ENCODE assay signal across 11 cellular contexts in the genomic region with DNA sequence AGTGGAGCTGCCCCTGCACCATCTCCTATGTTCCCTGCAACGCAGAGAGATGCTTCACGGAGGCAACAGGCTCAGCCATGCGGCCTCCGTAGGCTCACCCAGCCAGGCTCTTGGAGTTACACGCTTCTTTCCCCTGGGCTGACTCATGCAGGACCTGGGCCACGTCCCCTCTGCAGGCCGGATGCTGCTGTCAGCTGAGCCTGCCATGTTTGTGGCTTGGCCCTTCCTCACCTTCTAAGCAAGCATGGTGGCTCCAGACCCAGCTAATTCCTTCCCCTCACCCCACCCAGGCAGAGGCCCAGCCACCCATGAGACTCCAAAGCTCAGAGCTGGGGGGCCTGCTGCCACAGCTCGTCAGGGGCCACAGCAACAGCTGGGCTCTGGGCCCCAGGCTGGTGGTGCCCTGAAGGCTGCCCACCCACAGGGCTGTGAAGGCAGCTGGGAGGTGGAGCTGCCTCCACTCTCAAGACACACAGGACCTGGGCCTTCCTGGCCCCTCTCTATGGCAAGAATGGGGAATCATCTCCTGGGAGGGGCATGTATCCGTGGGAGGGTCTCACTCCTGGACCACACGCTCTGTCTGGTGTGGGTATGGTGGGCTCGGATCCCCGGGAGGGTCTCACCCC.
A peak's percentile ranks its signal among the peaks of the same experiment; 100 is the strongest.
DNase-seq lines count a peak whose midpoint lies in the region; ATAC-seq and TF ChIP-seq lines count a peak whose summit lies in the region.
"Had no signal": no experiment of that assay in that cellular context is flagged by ENCODE, and none has a peak within 500 bp of the region (broad histone marks: within the 10 kb centered on the region; RNA-seq: fewer than 3 reads in every experiment).

No MANE protein-coding gene starts in this region.

- no peaks in the 10 kb centered on the region for H3K9me3 ChIP-seq in CD8-positive, alpha-beta memory T cell (ENCODE audit: low read length)
- H3K9me3 ChIP-seq in IMR-90 (ENCODE audit: control insufficient read depth, insufficient read depth, low read length), result no peaks in the 10 kb centered on the region
- no peaks in the 10 kb centered on the region for H3K9me3 ChIP-seq in naive thymus-derived CD4-positive, alpha-beta T cell (ENCODE audit: control insufficient read depth in 2 of 3, low read length in 3 of 3)
- H3K9me3 ChIP-seq: prostate gland had no signal

- no peaks in the 10 kb centered on the region for H3K27me3 ChIP-seq in CD8-positive, alpha-beta memory T cell (ENCODE audit: insufficient read depth, low read length, poor library complexity, severe bottlenecking)
- H3K27me3 ChIP-seq in IMR-90 (ENCODE audit: control insufficient read depth, insufficient read depth, low read length), result no peaks in the 10 kb centered on the region
- no peaks in the 10 kb centered on the region for H3K27me3 ChIP-seq in naive thymus-derived CD4-positive, alpha-beta T cell (ENCODE audit: control insufficient read depth in 2 of 2, insufficient read depth in 2 of 2, low read length in 2 of 2)

- H2AK9ac ChIP-seq in IMR-90 (replicated peaks; ENCODE audit: low read depth, low read length, poor library complexity), result peak overlapping the region; percentile 71

- H3K36me3 Mint-ChIP-seq in CD8-positive, alpha-beta memory T cell, result peaks cover 8 to 74% (median 8%) of the 10 kb centered on the region in 3 donors
- peaks cover 4 to 43% (median 19%) of the 10 kb centered on the region in 5 donors for H3K36me3 Mint-ChIP-seq in naive thymus-derived CD4-positive, alpha-beta T cell

- TF ChIP-seq RAD21 in IMR-90 (IDR thresholded peaks at IDR 0.05; ENCODE audit: low read length), result 0 out of 2 replicates have a peak, but pooled peaks have one; percentile 2

- in situ Hi-C loops in IMR-90 (cut with MboI; ENCODE audit: low sequenced_read_pairs) (no loop called here), astrocyte of the spinal cord (cut with HindIII; ENCODE audit: low sequenced_read_pairs) (no loop called here)

- intact Hi-C loops in IMR-90 (cut with micrococcal nuclease), result no loop called here
- intact Hi-C loops in naive thymus-derived CD4-positive, alpha-beta T cell (cut with micrococcal nuclease), result no loop called here

- TF ChIP-seq POLR2A in IMR-90 (IDR thresholded peaks at IDR 0.05; ENCODE audit: low read depth, low read length), result no peak

- TF ChIP-seq CTCF in IMR-90 (conservative IDR thresholded peaks at IDR 0.05; ENCODE audit: low read depth, low read length) (no peak), astrocyte of the spinal cord (IDR thresholded peaks at IDR 0.05; ENCODE audit: low read depth, low read length) (no peak)

- no peak overlapping the region; the same call in 1 of the 2 replicates for H2BK20ac ChIP-seq in IMR-90 (ENCODE audit: low read depth, low read length)

- dilution Hi-C loops in IMR-90 (cut with HindIII; ENCODE audit: low sequenced_read_pairs, unreplicated experiment), result no loop called here

- no peaks in the 10 kb centered on the region; the same call in 1 of the 2 replicates for H4K20me1 ChIP-seq in IMR-90 (ENCODE audit: insufficient read depth, low read length)

- H3K9me3 Mint-ChIP-seq in CD8-positive, alpha-beta memory T cell, result no peaks in the 10 kb centered on the region
- peaks cover 0 to 12% (median 0%) of the 10 kb centered on the region in 11 donors for H3K9me3 Mint-ChIP-seq in naive thymus-derived CD4-positive, alpha-beta T cell
- H3K9me3 Mint-ChIP-seq: type B pancreatic cell had no signal

- no peak overlapping the region for H3K23ac ChIP-seq in IMR-90 (ENCODE audit: low read depth, low read length)

- H4K5ac ChIP-seq in IMR-90 (ENCODE audit: low read depth, low read length), result no peak overlapping the region

- H3K56ac ChIP-seq in IMR-90 (ENCODE audit: extremely low read depth, insufficient read depth, low read length), result no peak overlapping the region

- BruUV-seq in IMR-90 (replicated peaks; lab: Mats Ljungman, UMichigan), result no TSS peak

- peak overlapping the region in 6 of 8 donors; percentile 70 to 90 (median 80) for H3K27ac Mint-ChIP-seq in CD8-positive, alpha-beta memory T cell
- H3K27ac Mint-ChIP-seq in naive thymus-derived CD4-positive, alpha-beta T cell, result peak overlapping the region in 6 of 9 donors; percentile 36 to 91 (median 72)
- H3K27ac Mint-ChIP-seq: type B pancreatic cell had no signal

- peaks cover 0 to 5% of the 10 kb centered on the region in 2 experiments; a peak in 2 of 4 replicates for H3K79me1 ChIP-seq in IMR-90 (ENCODE audit: low read depth in 1 of 2, low read length in 2 of 2)

- H3K4me2 ChIP-seq in IMR-90 (ENCODE audit: low read depth, low read length), result no peak overlapping the region

- H3K14ac ChIP-seq in IMR-90 (replicated peaks; ENCODE audit: low read depth, low read length), result 0 out of 2 replicates have a peak overlapping the region, but pooled peaks have one; percentile 14

- H3K4me1 ChIP-seq in CD8-positive, alpha-beta memory T cell (ENCODE audit: insufficient read depth, low read length), result peaks cover 5% of the 10 kb centered on the region
- peaks cover 3% of the 10 kb centered on the region; the same call in 1 of the 2 replicates for H3K4me1 ChIP-seq in IMR-90 (ENCODE audit: control insufficient read depth, insufficient read depth, low read length)
- no peaks in the 10 kb centered on the region for H3K4me1 ChIP-seq in naive thymus-derived CD4-positive, alpha-beta T cell (ENCODE audit: control insufficient read depth in 2 of 2, insufficient read depth in 2 of 2, low read length in 2 of 2)
- H3K4me1 ChIP-seq: prostate gland had no signal

- no peak overlapping the region for H2BK15ac ChIP-seq in IMR-90 (ENCODE audit: low read depth, low read length)

- H3K9me1 ChIP-seq in IMR-90 (ENCODE audit: insufficient read depth, low read length), result peaks cover 24% of the 10 kb centered on the region

- H2BK120ac ChIP-seq in IMR-90 (ENCODE audit: low read depth, low read length), result peak overlapping the region; percentile 55

- ATAC-seq in IMR-90 (ENCODE audit: low read depth) (peak; percentile 75), HG03025 (IDR thresholded peaks at IDR 0.05; ENCODE audit: low FRiP score, unreplicated experiment) (no peak), HG03280 (IDR thresholded peaks at IDR 0.05; ENCODE audit: unreplicated experiment) (no peak)
- ATAC-seq in naive thymus-derived CD4-positive, alpha-beta T cell, result peak; percentile 24

- no peak overlapping the region for H3K4me3 ChIP-seq in CD8-positive, alpha-beta memory T cell (ENCODE audit: low read length)
- no peak overlapping the region for H3K4me3 ChIP-seq in IMR-90 (ENCODE audit: insufficient read depth, low read depth, low read length)
- H3K4me3 ChIP-seq in astrocyte of the spinal cord (ENCODE audit: low read depth, low read length), result no peak overlapping the region
- H3K4me3 ChIP-seq in naive thymus-derived CD4-positive, alpha-beta T cell (ENCODE audit: low read length), result no peak overlapping the region
- H3K4me3 ChIP-seq: prostate gland had no signal

- peak overlapping the region; percentile 34 for H2BK5ac ChIP-seq in IMR-90 (ENCODE audit: low read depth, low read length, poor library complexity, severe bottlenecking)

- peak overlapping the region; percentile 55 for H4K91ac ChIP-seq in IMR-90 (ENCODE audit: insufficient read depth, low read depth, low read length)

- H2AK5ac ChIP-seq in IMR-90 (ENCODE audit: low read depth, low read length), result peak overlapping the region; percentile 91

- 82% methylated on average over 7 of the region's 12 CpGs; no CpG with 5 or more reads in 1 of the 2 experiments for WGBS in IMR-90 (ENCODE audit: extremely low coverage in 2 of 2, insufficient read length in 1 of 2), 2 experiments

- H3K27ac ChIP-seq in CD8-positive, alpha-beta memory T cell (ENCODE audit: low read depth, low read length), result no peak overlapping the region
- H3K27ac ChIP-seq in IMR-90 (ENCODE audit: insufficient read depth, low read length), result no peak overlapping the region
- H3K27ac ChIP-seq in naive thymus-derived CD4-positive, alpha-beta T cell (ENCODE audit: low read depth, low read length), result no peak overlapping the region
- H3K27ac ChIP-seq: prostate gland had no signal

- peaks cover 21% of the 10 kb centered on the region for H3K36me3 ChIP-seq in CD8-positive, alpha-beta memory T cell (ENCODE audit: insufficient read depth, low read length)
- peaks cover 8% of the 10 kb centered on the region for H3K36me3 ChIP-seq in IMR-90 (ENCODE audit: control insufficient read depth, insufficient read depth, low read length)
- peaks cover 0 to 88% (median 7%) of the 10 kb centered on the region in 3 experiments for H3K36me3 ChIP-seq in naive thymus-derived CD4-positive, alpha-beta T cell (ENCODE audit: control insufficient read depth in 2 of 3, insufficient read depth in 3 of 3, low read length in 3 of 3)
- H3K36me3 ChIP-seq: prostate gland had no signal

- DNase-seq in CD8-positive, alpha-beta memory T cell, result no peak
- DNase-seq in IMR-90 (peak; percentile 80), astrocyte of the spinal cord (ENCODE audit: low read depth, low spot score) (peak; percentile 76), COLO668 (lab: John Stamatoyannopoulos, UW; ENCODE audit: unreplicated experiment) (no peak)
- peak in 1 of 9 donors; percentile 18 for DNase-seq in naive thymus-derived CD4-positive, alpha-beta T cell
- DNase-seq: NCI-H446 treated with DMSO at 0.1 percent for 48 hours, SHP77 treated with DMSO at 0.1 percent for 48 hours had no signal

- H2AFZ ChIP-seq in IMR-90 (replicated peaks; ENCODE audit: low read length, poor library complexity), result peak overlapping the region; percentile 5

- peak overlapping the region; percentile 53; the same call in 1 of the 2 replicates for H3K4ac ChIP-seq in IMR-90 (ENCODE audit: low read depth, low read length)

- peaks cover 16 to 44% (median 19%) of the 10 kb centered on the region in 3 donors for H3K4me1 Mint-ChIP-seq in CD8-positive, alpha-beta memory T cell
- H3K4me1 Mint-ChIP-seq in naive thymus-derived CD4-positive, alpha-beta T cell, result peaks cover 14 to 45% (median 25%) of the 10 kb centered on the region in 7 donors

- H3K4me3 Mint-ChIP-seq in CD8-positive, alpha-beta memory T cell, result peak overlapping the region in 1 of 7 donors; percentile 40
- H3K4me3 Mint-ChIP-seq in naive thymus-derived CD4-positive, alpha-beta T cell, result peak overlapping the region in 2 of 10 donors; percentile 25 to 67
- H3K4me3 Mint-ChIP-seq: type B pancreatic cell had no signal

- POLR2A ChIA-PET in CD8-positive, alpha-beta memory T cell (lab: Charles Lee), result interaction anchor here (0.6 kb wide), 1 partner anchor 27 kb away, joined by 5 read pairs; no protein-coding TSS in a partner anchor
- POLR2A ChIA-PET in IMR-90 (lab: Charles Lee; ENCODE audit: unreplicated experiment), result no interaction called here
- POLR2A ChIA-PET in naive thymus-derived CD4-positive, alpha-beta T cell (lab: Charles Lee), result no interaction called here

- H3K18ac ChIP-seq in IMR-90 (ENCODE audit: low read depth, low read length), result no peak overlapping the region

- CTCF ChIA-PET in CD8-positive, alpha-beta memory T cell (lab: Charles Lee), result no interaction called here
- CTCF ChIA-PET in IMR-90 (lab: Yijun Ruan, JAX), result no interaction called here
- CTCF ChIA-PET in naive thymus-derived CD4-positive, alpha-beta T cell (lab: Charles Lee), result no interaction called here

- no peaks in the 10 kb centered on the region for H3K27me3 Mint-ChIP-seq in CD8-positive, alpha-beta memory T cell
- no peaks in the 10 kb centered on the region for H3K27me3 Mint-ChIP-seq in naive thymus-derived CD4-positive, alpha-beta T cell
- H3K27me3 Mint-ChIP-seq: type B pancreatic cell had no signal

- H4K8ac ChIP-seq in IMR-90 (ENCODE audit: low read depth in 2 of 2, low read length in 2 of 2), result peak overlapping the region in 1 of 2 experiments; percentile 51; a peak in 2 of 4 replicates

- no peak overlapping the region for H3K9ac ChIP-seq in IMR-90 (ENCODE audit: low read depth, low read length)

Comparison
In these comparisons a context has a peak if more than half of its experiments do, and no peak if none do; other contexts are left out.
1. DNase-seq: peak in IMR-90 (single experiment) and astrocyte of the spinal cord (single experiment); none in CD8-positive, alpha-beta memory T cell (0 of 5) and COLO668 (single experiment).
2. ATAC-seq: peak in IMR-90 (single experiment) and naive thymus-derived CD4-positive, alpha-beta T cell (single experiment); none in HG03025 (single experiment) and HG03280 (single experiment).